ENCODE assay signal across 8 cellular contexts in genomic region chr19:16682539-16682938, GRCh38. TPM values are rescaled to one million over a fixed set of nuclear protein-coding genes. Genes with fewer than 3 reads are reported as not detected.
"Had no signal": no experiment of that assay in that cellular context is flagged by ENCODE, and none has a peak within 500 bp of the region (broad histone marks: within the 10 kb centered on the region; RNA-seq: fewer than 3 reads in every experiment).

No MANE protein-coding gene starts in this region.

- H3K27me3 Mint-ChIP-seq: IgD-negative memory B cell had no signal

- ATAC-seq: HepG2, K562 had no signal

- H3K27ac ChIP-seq: HL-60 had no signal

- FAIRE-seq: HepG2, HTR-8/SVneo, K562 had no signal

- H3K4me3 ChIP-seq: K562 had no signal

- H3K27ac Mint-ChIP-seq: IgD-negative memory B cell had no signal

- DNase-seq: KBM-7, KG1 had no signal

- H3K4me3 Mint-ChIP-seq: IgD-negative memory B cell had no signal

RNA-seq across cellular contexts. Expression of gene NWD1, which starts 37.1 kb away (rescaled TPM):
- total RNA-seq: HepG2, HT1080 had no signal
- polyA plus RNA-seq: HepG2, IgD-negative memory B cell had no signal
